ENCODE assay signal across 1 cellular context in the genomic region with DNA sequence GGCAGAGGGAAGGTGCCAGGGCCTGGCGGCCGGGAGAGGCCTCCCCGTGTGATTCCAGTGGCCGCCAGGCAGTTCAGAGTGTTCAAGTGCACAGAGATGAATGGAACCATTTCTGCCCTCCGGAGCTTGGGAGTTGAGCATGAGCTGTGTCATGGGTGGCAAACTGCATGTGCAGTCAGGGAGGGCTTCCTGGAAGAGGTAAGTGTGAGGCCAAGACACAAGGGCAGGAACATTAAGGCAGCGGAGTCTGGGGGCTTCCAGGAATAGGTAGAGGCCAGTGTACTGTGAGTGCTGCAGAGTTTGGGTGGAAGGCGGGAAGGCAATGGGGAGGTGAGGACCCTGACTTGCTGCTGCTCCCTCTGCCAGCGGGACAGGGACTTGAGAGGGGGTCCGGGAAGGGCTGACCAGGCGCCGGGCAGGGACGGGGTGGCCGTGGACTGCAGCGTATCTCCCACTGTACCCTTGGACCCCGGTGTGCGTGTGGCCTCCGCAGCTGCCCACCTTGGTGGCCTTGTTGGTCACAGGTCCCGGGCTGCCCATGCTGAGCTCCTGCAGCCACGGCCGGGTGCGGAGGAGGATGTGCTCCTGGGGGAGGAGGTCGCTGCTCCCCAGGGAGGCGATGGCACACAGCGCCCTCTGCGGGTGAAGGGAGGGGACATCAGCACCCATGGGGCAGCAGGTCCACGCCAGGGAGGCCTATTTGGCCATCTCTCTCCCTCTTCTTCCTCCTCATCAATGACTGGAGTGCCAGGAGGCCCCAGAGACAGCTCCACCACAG.
TF ChIP-seq lines count a peak whose summit lies in the region.

No MANE protein-coding gene starts in this region.

TF ChIP-seq in GM23338, 12 proteins besides CTCF, POLR2A, EP300 and RAD21 (continued from another document):
- TF ChIP-seq EZH2 (IDR thresholded peaks at IDR 0.05; ENCODE audit: low read depth, unreplicated experiment) (no peak), NANOG (IDR thresholded peaks at IDR 0.05; ENCODE audit: borderline replicate concordance) (no peak), POLR2AphosphoS5 (IDR thresholded peaks at IDR 0.05; ENCODE audit: low read depth) (no peak), EZH2phosphoT487 (IDR thresholded peaks at IDR 0.05; ENCODE audit: unreplicated experiment) (no peak), CREB1 (CRISPR knock-in tag; IDR thresholded peaks at IDR 0.05; ENCODE audit: low read depth) (no peak), STAT1 (IDR thresholded peaks at IDR 0.05; ENCODE audit: unreplicated experiment) (no peak), ZNF114 (CRISPR knock-in tag; IDR thresholded peaks at IDR 0.05) (no peak), ZNF331 (CRISPR knock-in tag; IDR thresholded peaks at IDR 0.05; ENCODE audit: low read depth) (no peak)
- TF ChIP-seq, protein P1, sequence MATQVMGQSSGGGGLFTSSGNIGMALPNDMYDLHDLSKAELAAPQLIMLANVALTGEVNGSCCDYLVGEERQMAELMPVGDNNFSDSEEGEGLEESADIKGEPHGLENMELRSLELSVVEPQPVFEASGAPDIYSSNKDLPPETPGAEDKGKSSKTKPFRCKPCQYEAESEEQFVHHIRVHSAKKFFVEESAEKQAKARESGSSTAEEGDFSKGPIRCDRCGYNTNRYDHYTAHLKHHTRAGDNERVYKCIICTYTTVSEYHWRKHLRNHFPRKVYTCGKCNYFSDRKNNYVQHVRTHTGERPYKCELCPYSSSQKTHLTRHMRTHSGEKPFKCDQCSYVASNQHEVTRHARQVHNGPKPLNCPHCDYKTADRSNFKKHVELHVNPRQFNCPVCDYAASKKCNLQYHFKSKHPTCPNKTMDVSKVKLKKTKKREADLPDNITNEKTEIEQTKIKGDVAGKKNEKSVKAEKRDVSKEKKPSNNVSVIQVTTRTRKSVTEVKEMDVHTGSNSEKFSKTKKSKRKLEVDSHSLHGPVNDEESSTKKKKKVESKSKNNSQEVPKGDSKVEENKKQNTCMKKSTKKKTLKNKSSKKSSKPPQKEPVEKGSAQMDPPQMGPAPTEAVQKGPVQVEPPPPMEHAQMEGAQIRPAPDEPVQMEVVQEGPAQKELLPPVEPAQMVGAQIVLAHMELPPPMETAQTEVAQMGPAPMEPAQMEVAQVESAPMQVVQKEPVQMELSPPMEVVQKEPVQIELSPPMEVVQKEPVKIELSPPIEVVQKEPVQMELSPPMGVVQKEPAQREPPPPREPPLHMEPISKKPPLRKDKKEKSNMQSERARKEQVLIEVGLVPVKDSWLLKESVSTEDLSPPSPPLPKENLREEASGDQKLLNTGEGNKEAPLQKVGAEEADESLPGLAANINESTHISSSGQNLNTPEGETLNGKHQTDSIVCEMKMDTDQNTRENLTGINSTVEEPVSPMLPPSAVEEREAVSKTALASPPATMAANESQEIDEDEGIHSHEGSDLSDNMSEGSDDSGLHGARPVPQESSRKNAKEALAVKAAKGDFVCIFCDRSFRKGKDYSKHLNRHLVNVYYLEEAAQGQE (IDR thresholded peaks at IDR 0.05; ENCODE audit: unreplicated experiment): no peak
- TF ChIP-seq, protein P2, sequence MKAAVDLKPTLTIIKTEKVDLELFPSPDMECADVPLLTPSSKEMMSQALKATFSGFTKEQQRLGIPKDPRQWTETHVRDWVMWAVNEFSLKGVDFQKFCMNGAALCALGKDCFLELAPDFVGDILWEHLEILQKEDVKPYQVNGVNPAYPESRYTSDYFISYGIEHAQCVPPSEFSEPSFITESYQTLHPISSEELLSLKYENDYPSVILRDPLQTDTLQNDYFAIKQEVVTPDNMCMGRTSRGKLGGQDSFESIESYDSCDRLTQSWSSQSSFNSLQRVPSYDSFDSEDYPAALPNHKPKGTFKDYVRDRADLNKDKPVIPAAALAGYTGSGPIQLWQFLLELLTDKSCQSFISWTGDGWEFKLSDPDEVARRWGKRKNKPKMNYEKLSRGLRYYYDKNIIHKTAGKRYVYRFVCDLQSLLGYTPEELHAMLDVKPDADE (IDR thresholded peaks at IDR 0.05): no peak
- TF ChIP-seq, protein P3, sequence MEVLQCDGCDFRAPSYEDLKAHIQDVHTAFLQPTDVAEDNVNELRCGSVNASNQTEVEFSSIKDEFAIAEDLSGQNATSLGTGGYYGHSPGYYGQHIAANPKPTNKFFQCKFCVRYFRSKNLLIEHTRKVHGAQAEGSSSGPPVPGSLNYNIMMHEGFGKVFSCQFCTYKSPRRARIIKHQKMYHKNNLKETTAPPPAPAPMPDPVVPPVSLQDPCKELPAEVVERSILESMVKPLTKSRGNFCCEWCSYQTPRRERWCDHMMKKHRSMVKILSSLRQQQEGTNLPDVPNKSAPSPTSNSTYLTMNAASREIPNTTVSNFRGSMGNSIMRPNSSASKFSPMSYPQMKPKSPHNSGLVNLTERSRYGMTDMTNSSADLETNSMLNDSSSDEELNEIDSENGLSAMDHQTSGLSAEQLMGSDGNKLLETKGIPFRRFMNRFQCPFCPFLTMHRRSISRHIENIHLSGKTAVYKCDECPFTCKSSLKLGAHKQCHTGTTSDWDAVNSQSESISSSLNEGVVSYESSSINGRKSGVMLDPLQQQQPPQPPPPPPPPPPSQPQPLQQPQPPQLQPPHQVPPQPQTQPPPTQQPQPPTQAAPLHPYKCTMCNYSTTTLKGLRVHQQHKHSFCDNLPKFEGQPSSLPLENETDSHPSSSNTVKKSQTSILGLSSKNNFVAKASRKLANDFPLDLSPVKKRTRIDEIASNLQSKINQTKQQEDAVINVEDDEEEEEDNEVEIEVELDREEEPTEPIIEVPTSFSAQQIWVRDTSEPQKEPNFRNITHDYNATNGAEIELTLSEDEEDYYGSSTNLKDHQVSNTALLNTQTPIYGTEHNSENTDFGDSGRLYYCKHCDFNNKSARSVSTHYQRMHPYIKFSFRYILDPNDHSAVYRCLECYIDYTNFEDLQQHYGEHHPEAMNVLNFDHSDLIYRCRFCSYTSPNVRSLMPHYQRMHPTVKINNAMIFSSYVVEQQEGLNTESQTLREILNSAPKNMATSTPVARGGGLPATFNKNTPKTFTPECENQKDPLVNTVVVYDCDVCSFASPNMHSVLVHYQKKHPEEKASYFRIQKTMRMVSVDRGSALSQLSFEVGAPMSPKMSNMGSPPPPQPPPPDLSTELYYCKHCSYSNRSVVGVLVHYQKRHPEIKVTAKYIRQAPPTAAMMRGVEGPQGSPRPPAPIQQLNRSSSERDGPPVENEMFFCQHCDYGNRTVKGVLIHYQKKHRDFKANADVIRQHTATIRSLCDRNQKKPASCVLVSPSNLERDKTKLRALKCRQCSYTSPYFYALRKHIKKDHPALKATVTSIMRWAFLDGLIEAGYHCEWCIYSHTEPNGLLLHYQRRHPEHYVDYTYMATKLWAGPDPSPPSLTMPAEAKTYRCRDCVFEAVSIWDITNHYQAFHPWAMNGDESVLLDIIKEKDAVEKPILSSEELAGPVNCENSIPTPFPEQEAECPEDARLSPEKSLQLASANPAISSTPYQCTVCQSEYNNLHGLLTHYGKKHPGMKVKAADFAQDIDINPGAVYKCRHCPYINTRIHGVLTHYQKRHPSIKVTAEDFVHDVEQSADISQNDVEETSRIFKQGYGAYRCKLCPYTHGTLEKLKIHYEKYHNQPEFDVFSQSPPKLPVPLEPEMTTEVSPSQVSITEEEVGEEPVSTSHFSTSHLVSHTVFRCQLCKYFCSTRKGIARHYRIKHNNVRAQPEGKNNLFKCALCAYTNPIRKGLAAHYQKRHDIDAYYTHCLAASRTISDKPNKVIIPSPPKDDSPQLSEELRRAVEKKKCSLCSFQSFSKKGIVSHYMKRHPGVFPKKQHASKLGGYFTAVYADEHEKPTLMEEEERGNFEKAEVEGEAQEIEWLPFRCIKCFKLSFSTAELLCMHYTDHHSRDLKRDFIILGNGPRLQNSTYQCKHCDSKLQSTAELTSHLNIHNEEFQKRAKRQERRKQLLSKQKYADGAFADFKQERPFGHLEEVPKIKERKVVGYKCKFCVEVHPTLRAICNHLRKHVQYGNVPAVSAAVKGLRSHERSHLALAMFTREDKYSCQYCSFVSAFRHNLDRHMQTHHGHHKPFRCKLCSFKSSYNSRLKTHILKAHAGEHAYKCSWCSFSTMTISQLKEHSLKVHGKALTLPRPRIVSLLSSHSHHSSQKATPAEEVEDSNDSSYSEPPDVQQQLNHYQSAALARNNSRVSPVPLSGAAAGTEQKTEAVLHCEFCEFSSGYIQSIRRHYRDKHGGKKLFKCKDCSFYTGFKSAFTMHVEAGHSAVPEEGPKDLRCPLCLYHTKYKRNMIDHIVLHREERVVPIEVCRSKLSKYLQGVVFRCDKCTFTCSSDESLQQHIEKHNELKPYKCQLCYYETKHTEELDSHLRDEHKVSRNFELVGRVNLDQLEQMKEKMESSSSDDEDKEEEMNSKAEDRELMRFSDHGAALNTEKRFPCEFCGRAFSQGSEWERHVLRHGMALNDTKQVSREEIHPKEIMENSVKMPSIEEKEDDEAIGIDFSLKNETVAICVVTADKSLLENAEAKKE (CRISPR knock-in tag; IDR thresholded peaks at IDR 0.05): no peak
